Comparison of ENCODE assay signal across 13 cellular contexts in genomic region chr2:181309161-181309560, GRCh38.
A peak's percentile ranks its signal among the peaks of the same experiment; 100 is the strongest.
DNase-seq lines count a peak whose midpoint lies in the region; ATAC-seq and TF ChIP-seq lines count a peak whose summit lies in the region.
"Had no signal": no experiment of that assay in that cellular context is flagged by ENCODE, and none has a peak within 500 bp of the region (broad histone marks: within the 10 kb centered on the region; RNA-seq: fewer than 3 reads in every experiment).

No MANE protein-coding gene starts in this region.

- no peak for DNase-seq in activated T-cell treated with anti-CD3 and anti-CD28 coated beads, Interleukin-2, amount 50 U/mL, for 4 hours
- DNase-seq in activated T-cell treated with anti-CD3 and anti-CD28 coated beads for 4 hours: no peak
- peak; percentile 54 for DNase-seq in OCI-LY7 (ENCODE audit: low spot score)
- no peak for DNase-seq in colonic mucosa
- no peak for DNase-seq in COR-L47 (lab: John Stamatoyannopoulos, UW)
- DNase-seq in kidney glomerular epithelial cell (lab: John Stamatoyannopoulos, UW): no peak
- DNase-seq: NCI-H1694 treated with DMSO at 0.1 percent for 48 hours; nephron progenitor cell; stimulated activated naive CD4-positive, alpha-beta T cell treated with Interleukin-2 at 50 U/mL for 16 hours had no signal

- ATAC-seq in activated T-cell treated with anti-CD3 and anti-CD28 coated beads, Interleukin-2, amount 50 U/mL, for 4 hours: no peak
- ATAC-seq in HG03039 (IDR thresholded peaks at IDR 0.05; ENCODE audit: unreplicated experiment): no peak
- ATAC-seq: activated CD4-positive, CD25-positive, alpha-beta regulatory T cell treated with anti-CD3 and anti-CD28 coated beads, Interleukin-2, amount 50 U/mL, for 24 hours had no signal

- 29% methylated on average over 3 of the region's 3 CpGs for WGBS in thymus

- intact Hi-C loops in OCI-LY7 (cut with micrococcal nuclease; ENCODE audit: unreplicated experiment) (loop anchor here (5.0 to 10.0 kb wide), 3 partner anchors 327 to 1432 kb away; partner anchors contain the start of genes DNAJC10 and UBE2E3), colonic mucosa (cut with DNase I) (no loop called here)

- H3K9ac ChIP-seq in colonic mucosa (ENCODE audit: low read depth in 2 of 2, low read length in 2 of 2): no peak overlapping the region

- H4K20me1 ChIP-seq in OCI-LY7 (ENCODE audit: insufficient read depth, low read length): no peaks in the 10 kb centered on the region

- no peaks in the 10 kb centered on the region for H3K27me3 ChIP-seq in colonic mucosa
- no peaks in the 10 kb centered on the region for H3K27me3 ChIP-seq in thymus (ENCODE audit: control insufficient read depth, insufficient read depth)
- H3K27me3 ChIP-seq: ascending aorta had no signal

- POLR2A ChIA-PET in OCI-LY7 (lab: Charles Lee): interaction anchor here (0.5 to 12.6 kb wide), 18 partner anchors 10 to 166 kb away, joined by 3 to 261 read pairs (median 6); partner anchors contain the start of gene ITGA4

- TF ChIP-seq CTCF in OCI-LY7 (conservative IDR thresholded peaks at IDR 0.05; ENCODE audit: low read length) (no peak), colonic mucosa (IDR thresholded peaks at IDR 0.05) (no peak)

- H3K27me3 Mint-ChIP-seq in activated T-cell treated with anti-CD3 and anti-CD28 coated beads, Interleukin-2, amount 50 U/mL, for 4 hours (ENCODE audit: low read depth): no peaks in the 10 kb centered on the region

- TSS peak; percentile 52 for BruUV-seq in OCI-LY7 (replicated peaks; lab: Mats Ljungman, UMichigan)

- H3K27ac ChIP-seq in OCI-LY7 (ENCODE audit: low read depth, low read length, poor library complexity, severe bottlenecking) (peak overlapping the region; percentile 98), colonic mucosa (peak overlapping the region; percentile 46), thymus (ENCODE audit: low read depth) (no peak overlapping the region)
- H3K27ac ChIP-seq: ascending aorta had no signal

- H3K4me1 ChIP-seq in OCI-LY7 (ENCODE audit: insufficient read depth, low read length, poor library complexity, severe bottlenecking): peaks cover 96% of the 10 kb centered on the region
- H3K4me1 ChIP-seq in colonic mucosa: no peaks in the 10 kb centered on the region
- peaks cover 29% of the 10 kb centered on the region for H3K4me1 ChIP-seq in thymus (ENCODE audit: control insufficient read depth, insufficient read depth, low read length)
- H3K4me1 ChIP-seq: ascending aorta had no signal

- H3K9me3 ChIP-seq in OCI-LY7 (ENCODE audit: low read length) (no peaks in the 10 kb centered on the region), colonic mucosa (no peaks in the 10 kb centered on the region), thymus (ENCODE audit: control insufficient read depth) (no peaks in the 10 kb centered on the region)
- H3K9me3 ChIP-seq: ascending aorta had no signal

- no peaks in the 10 kb centered on the region for H3K79me2 ChIP-seq in OCI-LY7 (ENCODE audit: insufficient read depth, low read depth, low read length)

- H3K9me3 Mint-ChIP-seq in activated T-cell treated with anti-CD3 and anti-CD28 coated beads, Interleukin-2, amount 50 U/mL, for 4 hours: no peaks in the 10 kb centered on the region
- H3K9me3 Mint-ChIP-seq: nephron progenitor cell had no signal

- peak overlapping the region; percentile 96 for H2AFZ ChIP-seq in OCI-LY7 (ENCODE audit: low read length)

- peak overlapping the region; percentile 81 for H3K4me3 Mint-ChIP-seq in activated T-cell treated with anti-CD3 and anti-CD28 coated beads, Interleukin-2, amount 50 U/mL, for 4 hours
- H3K4me3 Mint-ChIP-seq: nephron progenitor cell had no signal

- H3K36me3 ChIP-seq in OCI-LY7 (ENCODE audit: insufficient read depth, low read length) (no peaks in the 10 kb centered on the region), colonic mucosa (no peaks in the 10 kb centered on the region), thymus (ENCODE audit: control insufficient read depth, insufficient read depth) (no peaks in the 10 kb centered on the region)
- H3K36me3 ChIP-seq: ascending aorta had no signal

- H3K4me3 ChIP-seq in OCI-LY7 (ENCODE audit: low read depth, low read length, poor library complexity, severe bottlenecking): peak overlapping the region; percentile 61
- H3K4me3 ChIP-seq in colonic mucosa: no peak overlapping the region
- H3K4me3 ChIP-seq in thymus (ENCODE audit: low read length): peak overlapping the region; percentile 2
- H3K4me3 ChIP-seq: ascending aorta had no signal

- CTCF ChIA-PET in OCI-LY7 (lab: Charles Lee; ENCODE audit: unreplicated experiment): interaction anchor here (0.8 to 1.5 kb wide), 2 partner anchors 49 to 157 kb away, joined by 3 to 4 read pairs; no protein-coding TSS in a partner anchor

- H3K4me1 Mint-ChIP-seq in activated T-cell treated with anti-CD3 and anti-CD28 coated beads, Interleukin-2, amount 50 U/mL, for 4 hours (ENCODE audit: low read depth): peaks cover 81% of the 10 kb centered on the region

- peak overlapping the region; percentile 76 for H3K4me2 ChIP-seq in OCI-LY7 (ENCODE audit: low read length)

- no peaks in the 10 kb centered on the region for H3K9me2 ChIP-seq in OCI-LY7 (ENCODE audit: insufficient read depth, low read length)

- no peaks in the 10 kb centered on the region for H3K36me3 Mint-ChIP-seq in activated T-cell treated with anti-CD3 and anti-CD28 coated beads, Interleukin-2, amount 50 U/mL, for 4 hours (ENCODE audit: insufficient read depth)
